1 cellular context compared by ENCODE assay signal in the genomic region with DNA sequence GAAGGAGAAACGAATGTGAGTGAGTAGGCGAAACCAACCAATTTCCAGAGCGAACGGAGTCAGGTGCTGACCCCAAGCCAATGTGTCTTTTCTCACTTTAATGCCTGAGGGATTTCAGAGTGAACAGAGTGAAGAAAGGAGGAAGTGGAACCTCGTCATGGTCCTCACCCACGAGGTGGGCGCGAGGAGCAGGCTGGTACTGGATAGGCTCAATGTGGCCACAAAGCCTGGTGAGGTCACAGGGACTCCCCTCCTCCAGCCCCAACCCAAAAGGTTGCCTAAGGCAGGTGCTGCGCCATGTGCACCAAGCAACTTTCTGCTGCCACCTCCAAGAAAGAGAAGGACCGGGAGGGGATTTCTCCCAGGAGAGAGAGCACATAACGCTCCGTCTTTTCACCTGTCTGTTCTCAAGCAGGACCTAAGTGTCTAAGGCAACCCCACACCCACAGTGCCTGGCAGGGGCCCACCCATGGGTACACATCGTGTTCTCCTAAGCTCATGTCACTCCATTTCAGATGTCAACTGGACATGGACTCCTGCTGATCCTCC.
TF ChIP-seq lines count a peak whose summit lies in the region.

No MANE protein-coding gene starts in this region.

TF ChIP-seq in GM12878, 131 proteins besides CTCF, POLR2A, EP300 and RAD21 (continued from another document and continues in another):
- TF ChIP-seq, protein P1, sequence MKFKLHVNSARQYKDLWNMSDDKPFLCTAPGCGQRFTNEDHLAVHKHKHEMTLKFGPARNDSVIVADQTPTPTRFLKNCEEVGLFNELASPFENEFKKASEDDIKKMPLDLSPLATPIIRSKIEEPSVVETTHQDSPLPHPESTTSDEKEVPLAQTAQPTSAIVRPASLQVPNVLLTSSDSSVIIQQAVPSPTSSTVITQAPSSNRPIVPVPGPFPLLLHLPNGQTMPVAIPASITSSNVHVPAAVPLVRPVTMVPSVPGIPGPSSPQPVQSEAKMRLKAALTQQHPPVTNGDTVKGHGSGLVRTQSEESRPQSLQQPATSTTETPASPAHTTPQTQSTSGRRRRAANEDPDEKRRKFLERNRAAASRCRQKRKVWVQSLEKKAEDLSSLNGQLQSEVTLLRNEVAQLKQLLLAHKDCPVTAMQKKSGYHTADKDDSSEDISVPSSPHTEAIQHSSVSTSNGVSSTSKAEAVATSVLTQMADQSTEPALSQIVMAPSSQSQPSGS (IDR thresholded peaks at IDR 0.05; ENCODE audit: low read length): no peak
- TF ChIP-seq NBN (IDR thresholded peaks at IDR 0.05): peak; percentile 99
- no peak for TF ChIP-seq HDGF (IDR thresholded peaks at IDR 0.05)
- TF ChIP-seq KLF5 (IDR thresholded peaks at IDR 0.05; ENCODE audit: partially characterized antibody): peak; percentile 88
- TF ChIP-seq RCOR1 (conservative IDR thresholded peaks at IDR 0.05; ENCODE audit: low read depth, low read length): no peak
- peak; percentile 77 for TF ChIP-seq SMARCA5 (IDR thresholded peaks at IDR 0.05)
- no peak for TF ChIP-seq ESRRA (IDR thresholded peaks at IDR 0.05; ENCODE audit: low read length)
- TF ChIP-seq ZBED1 (IDR thresholded peaks at IDR 0.05; ENCODE audit: borderline replicate concordance): peak; percentile 93; the same call in 1 of the 2 replicates
- TF ChIP-seq ZNF207 (IDR thresholded peaks at IDR 0.05; ENCODE audit: borderline replicate concordance): peak; percentile 44; the same call in 1 of the 2 replicates
- TF ChIP-seq, protein P2, sequence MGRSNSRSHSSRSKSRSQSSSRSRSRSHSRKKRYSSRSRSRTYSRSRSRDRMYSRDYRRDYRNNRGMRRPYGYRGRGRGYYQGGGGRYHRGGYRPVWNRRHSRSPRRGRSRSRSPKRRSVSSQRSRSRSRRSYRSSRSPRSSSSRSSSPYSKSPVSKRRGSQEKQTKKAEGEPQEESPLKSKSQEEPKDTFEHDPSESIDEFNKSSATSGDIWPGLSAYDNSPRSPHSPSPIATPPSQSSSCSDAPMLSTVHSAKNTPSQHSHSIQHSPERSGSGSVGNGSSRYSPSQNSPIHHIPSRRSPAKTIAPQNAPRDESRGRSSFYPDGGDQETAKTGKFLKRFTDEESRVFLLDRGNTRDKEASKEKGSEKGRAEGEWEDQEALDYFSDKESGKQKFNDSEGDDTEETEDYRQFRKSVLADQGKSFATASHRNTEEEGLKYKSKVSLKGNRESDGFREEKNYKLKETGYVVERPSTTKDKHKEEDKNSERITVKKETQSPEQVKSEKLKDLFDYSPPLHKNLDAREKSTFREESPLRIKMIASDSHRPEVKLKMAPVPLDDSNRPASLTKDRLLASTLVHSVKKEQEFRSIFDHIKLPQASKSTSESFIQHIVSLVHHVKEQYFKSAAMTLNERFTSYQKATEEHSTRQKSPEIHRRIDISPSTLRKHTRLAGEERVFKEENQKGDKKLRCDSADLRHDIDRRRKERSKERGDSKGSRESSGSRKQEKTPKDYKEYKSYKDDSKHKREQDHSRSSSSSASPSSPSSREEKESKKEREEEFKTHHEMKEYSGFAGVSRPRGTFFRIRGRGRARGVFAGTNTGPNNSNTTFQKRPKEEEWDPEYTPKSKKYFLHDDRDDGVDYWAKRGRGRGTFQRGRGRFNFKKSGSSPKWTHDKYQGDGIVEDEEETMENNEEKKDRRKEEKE (IDR thresholded peaks at IDR 0.05): no peak
- no peak for TF ChIP-seq SMAD5 (IDR thresholded peaks at IDR 0.05; ENCODE audit: low read depth)
- TF ChIP-seq, protein P3, sequence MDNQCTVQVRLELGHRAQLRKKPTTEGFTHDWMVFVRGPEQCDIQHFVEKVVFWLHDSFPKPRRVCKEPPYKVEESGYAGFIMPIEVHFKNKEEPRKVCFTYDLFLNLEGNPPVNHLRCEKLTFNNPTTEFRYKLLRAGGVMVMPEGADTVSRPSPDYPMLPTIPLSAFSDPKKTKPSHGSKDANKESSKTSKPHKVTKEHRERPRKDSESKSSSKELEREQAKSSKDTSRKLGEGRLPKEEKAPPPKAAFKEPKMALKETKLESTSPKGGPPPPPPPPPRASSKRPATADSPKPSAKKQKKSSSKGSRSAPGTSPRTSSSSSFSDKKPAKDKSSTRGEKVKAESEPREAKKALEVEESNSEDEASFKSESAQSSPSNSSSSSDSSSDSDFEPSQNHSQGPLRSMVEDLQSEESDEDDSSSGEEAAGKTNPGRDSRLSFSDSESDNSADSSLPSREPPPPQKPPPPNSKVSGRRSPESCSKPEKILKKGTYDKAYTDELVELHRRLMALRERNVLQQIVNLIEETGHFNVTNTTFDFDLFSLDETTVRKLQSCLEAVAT (IDR thresholded peaks at IDR 0.05): peak; percentile 99
- TF ChIP-seq MXI1 (IDR thresholded peaks at IDR 0.05; ENCODE audit: low read depth, low read length): peak; percentile 85; the same call in 1 of the 2 replicates
- TF ChIP-seq RUNX3 (IDR thresholded peaks at IDR 0.05; ENCODE audit: low read length): no peak
- peak; percentile 95 for TF ChIP-seq BACH1 (IDR thresholded peaks at IDR 0.05; ENCODE audit: borderline replicate concordance)
- TF ChIP-seq ZNF217 (IDR thresholded peaks at IDR 0.05): peak; percentile 43; the same call in 1 of the 2 replicates
- TF ChIP-seq ASH2L (IDR thresholded peaks at IDR 0.05; ENCODE audit: borderline replicate concordance, low read depth): no peak
- no peak for TF ChIP-seq NFXL1 (IDR thresholded peaks at IDR 0.05; ENCODE audit: borderline replicate concordance)
- TF ChIP-seq SREBF2 (IDR thresholded peaks at IDR 0.05; ENCODE audit: low read length): no peak
- TF ChIP-seq, protein P4, sequence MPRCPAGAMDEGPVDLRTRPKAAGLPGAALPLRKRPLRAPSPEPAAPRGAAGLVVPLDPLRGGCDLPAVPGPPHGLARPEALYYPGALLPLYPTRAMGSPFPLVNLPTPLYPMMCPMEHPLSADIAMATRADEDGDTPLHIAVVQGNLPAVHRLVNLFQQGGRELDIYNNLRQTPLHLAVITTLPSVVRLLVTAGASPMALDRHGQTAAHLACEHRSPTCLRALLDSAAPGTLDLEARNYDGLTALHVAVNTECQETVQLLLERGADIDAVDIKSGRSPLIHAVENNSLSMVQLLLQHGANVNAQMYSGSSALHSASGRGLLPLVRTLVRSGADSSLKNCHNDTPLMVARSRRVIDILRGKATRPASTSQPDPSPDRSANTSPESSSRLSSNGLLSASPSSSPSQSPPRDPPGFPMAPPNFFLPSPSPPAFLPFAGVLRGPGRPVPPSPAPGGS (IDR thresholded peaks at IDR 0.05; ENCODE audit: borderline replicate concordance, insufficient read depth, low read depth, low read length, poor library complexity, severe bottlenecking): peak; percentile 76
- TF ChIP-seq IKZF1 (conservative IDR thresholded peaks at IDR 0.05): peak; percentile 99
- peak; percentile 99 for TF ChIP-seq PAX5 (IDR thresholded peaks at IDR 0.05; ENCODE audit: borderline replicate concordance, low read depth, low read length)
- TF ChIP-seq SMAD1 (IDR thresholded peaks at IDR 0.05; ENCODE audit: low read depth, partially characterized antibody): peak; percentile 92
- TF ChIP-seq BRCA1 (IDR thresholded peaks at IDR 0.05; ENCODE audit: low read depth, low read length): no peak
- TF ChIP-seq KAT2A (conservative IDR thresholded peaks at IDR 0.05; ENCODE audit: control insufficient read depth, low read depth, low read length): no peak
- TF ChIP-seq NR2F1 (conservative IDR thresholded peaks at IDR 0.05): peak; percentile 98
- no peak for TF ChIP-seq HDAC6 (IDR thresholded peaks at IDR 0.05; ENCODE audit: unreplicated experiment)
- TF ChIP-seq ATF7 (IDR thresholded peaks at IDR 0.05; ENCODE audit: low read depth): peak; percentile 97
- no peak for TF ChIP-seq SIX5 (IDR thresholded peaks at IDR 0.05; ENCODE audit: low read depth, low read length, severe bottlenecking)
- no peak for TF ChIP-seq FOXM1 (IDR thresholded peaks at IDR 0.05; ENCODE audit: low read depth, low read length)
- TF ChIP-seq, protein P5, sequence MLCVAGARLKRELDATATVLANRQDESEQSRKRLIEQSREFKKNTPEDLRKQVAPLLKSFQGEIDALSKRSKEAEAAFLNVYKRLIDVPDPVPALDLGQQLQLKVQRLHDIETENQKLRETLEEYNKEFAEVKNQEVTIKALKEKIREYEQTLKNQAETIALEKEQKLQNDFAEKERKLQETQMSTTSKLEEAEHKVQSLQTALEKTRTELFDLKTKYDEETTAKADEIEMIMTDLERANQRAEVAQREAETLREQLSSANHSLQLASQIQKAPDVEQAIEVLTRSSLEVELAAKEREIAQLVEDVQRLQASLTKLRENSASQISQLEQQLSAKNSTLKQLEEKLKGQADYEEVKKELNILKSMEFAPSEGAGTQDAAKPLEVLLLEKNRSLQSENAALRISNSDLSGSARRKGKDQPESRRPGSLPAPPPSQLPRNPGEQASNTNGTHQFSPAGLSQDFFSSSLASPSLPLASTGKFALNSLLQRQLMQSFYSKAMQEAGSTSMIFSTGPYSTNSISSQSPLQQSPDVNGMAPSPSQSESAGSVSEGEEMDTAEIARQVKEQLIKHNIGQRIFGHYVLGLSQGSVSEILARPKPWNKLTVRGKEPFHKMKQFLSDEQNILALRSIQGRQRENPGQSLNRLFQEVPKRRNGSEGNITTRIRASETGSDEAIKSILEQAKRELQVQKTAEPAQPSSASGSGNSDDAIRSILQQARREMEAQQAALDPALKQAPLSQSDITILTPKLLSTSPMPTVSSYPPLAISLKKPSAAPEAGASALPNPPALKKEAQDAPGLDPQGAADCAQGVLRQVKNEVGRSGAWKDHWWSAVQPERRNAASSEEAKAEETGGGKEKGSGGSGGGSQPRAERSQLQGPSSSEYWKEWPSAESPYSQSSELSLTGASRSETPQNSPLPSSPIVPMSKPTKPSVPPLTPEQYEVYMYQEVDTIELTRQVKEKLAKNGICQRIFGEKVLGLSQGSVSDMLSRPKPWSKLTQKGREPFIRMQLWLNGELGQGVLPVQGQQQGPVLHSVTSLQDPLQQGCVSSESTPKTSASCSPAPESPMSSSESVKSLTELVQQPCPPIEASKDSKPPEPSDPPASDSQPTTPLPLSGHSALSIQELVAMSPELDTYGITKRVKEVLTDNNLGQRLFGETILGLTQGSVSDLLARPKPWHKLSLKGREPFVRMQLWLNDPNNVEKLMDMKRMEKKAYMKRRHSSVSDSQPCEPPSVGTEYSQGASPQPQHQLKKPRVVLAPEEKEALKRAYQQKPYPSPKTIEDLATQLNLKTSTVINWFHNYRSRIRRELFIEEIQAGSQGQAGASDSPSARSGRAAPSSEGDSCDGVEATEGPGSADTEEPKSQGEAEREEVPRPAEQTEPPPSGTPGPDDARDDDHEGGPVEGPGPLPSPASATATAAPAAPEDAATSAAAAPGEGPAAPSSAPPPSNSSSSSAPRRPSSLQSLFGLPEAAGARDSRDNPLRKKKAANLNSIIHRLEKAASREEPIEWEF (IDR thresholded peaks at IDR 0.05; ENCODE audit: insufficient replicate concordance, low read depth, low read length): peak; percentile 10
- TF ChIP-seq RELA (IDR thresholded peaks at IDR 0.05; ENCODE audit: borderline replicate concordance, partially characterized antibody): peak; percentile 87
- no peak for TF ChIP-seq CHD4 (IDR thresholded peaks at IDR 0.05)
- TF ChIP-seq, protein P6, sequence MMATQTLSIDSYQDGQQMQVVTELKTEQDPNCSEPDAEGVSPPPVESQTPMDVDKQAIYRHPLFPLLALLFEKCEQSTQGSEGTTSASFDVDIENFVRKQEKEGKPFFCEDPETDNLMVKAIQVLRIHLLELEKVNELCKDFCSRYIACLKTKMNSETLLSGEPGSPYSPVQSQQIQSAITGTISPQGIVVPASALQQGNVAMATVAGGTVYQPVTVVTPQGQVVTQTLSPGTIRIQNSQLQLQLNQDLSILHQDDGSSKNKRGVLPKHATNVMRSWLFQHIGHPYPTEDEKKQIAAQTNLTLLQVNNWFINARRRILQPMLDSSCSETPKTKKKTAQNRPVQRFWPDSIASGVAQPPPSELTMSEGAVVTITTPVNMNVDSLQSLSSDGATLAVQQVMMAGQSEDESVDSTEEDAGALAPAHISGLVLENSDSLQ (IDR thresholded peaks at IDR 0.05): peak; percentile 49; the same call in 1 of the 2 replicates
- TF ChIP-seq, protein P7, sequence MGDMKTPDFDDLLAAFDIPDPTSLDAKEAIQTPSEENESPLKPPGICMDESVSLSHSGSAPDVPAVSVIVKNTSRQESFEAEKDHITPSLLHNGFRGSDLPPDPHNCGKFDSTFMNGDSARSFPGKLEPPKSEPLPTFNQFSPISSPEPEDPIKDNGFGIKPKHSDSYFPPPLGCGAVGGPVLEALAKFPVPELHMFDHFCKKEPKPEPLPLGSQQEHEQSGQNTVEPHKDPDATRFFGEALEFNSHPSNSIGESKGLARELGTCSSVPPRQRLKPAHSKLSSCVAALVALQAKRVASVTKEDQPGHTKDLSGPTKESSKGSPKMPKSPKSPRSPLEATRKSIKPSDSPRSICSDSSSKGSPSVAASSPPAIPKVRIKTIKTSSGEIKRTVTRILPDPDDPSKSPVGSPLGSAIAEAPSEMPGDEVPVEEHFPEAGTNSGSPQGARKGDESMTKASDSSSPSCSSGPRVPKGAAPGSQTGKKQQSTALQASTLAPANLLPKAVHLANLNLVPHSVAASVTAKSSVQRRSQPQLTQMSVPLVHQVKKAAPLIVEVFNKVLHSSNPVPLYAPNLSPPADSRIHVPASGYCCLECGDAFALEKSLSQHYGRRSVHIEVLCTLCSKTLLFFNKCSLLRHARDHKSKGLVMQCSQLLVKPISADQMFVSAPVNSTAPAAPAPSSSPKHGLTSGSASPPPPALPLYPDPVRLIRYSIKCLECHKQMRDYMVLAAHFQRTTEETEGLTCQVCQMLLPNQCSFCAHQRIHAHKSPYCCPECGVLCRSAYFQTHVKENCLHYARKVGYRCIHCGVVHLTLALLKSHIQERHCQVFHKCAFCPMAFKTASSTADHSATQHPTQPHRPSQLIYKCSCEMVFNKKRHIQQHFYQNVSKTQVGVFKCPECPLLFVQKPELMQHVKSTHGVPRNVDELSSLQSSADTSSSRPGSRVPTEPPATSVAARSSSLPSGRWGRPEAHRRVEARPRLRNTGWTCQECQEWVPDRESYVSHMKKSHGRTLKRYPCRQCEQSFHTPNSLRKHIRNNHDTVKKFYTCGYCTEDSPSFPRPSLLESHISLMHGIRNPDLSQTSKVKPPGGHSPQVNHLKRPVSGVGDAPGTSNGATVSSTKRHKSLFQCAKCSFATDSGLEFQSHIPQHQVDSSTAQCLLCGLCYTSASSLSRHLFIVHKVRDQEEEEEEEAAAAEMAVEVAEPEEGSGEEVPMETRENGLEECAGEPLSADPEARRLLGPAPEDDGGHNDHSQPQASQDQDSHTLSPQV (IDR thresholded peaks at IDR 0.05): peak; percentile 82
- TF ChIP-seq MYC (IDR thresholded peaks at IDR 0.05; ENCODE audit: insufficient read depth, insufficient read length, insufficient replicate concordance, low read length, severe bottlenecking): peak; percentile 56
- peak; percentile 97 for TF ChIP-seq DPF2 (IDR thresholded peaks at IDR 0.05)
- TF ChIP-seq, protein P8, sequence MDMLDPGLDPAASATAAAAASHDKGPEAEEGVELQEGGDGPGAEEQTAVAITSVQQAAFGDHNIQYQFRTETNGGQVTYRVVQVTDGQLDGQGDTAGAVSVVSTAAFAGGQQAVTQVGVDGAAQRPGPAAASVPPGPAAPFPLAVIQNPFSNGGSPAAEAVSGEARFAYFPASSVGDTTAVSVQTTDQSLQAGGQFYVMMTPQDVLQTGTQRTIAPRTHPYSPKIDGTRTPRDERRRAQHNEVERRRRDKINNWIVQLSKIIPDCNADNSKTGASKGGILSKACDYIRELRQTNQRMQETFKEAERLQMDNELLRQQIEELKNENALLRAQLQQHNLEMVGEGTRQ (IDR thresholded peaks at IDR 0.05; ENCODE audit: borderline replicate concordance, low read depth, low read length): peak; percentile 67
- TF ChIP-seq SPI1 (IDR thresholded peaks at IDR 0.05; ENCODE audit: borderline replicate concordance, insufficient read depth, low read depth, low read length): peak; percentile 100
